2 cellular contexts compared by ENCODE assay signal in the genomic region with DNA sequence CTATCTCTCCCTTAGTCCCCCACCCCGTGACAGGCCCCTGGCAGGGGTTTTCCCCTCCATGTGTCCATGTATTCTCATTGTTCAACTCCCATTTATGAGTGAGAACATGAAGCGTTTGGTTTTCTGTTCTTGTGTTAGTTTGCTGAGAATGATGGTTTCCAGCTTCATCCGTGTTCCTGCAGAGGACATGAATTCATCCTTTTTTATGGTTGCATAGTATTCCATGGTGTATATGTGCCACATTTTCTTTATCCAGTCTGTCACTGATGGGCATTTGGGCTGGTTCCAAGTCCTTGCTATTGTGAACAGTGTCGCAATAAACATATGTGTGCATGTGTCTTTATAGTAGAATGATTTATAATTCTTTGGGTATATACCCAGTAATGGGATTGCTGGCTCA.
TF ChIP-seq lines count a peak whose summit lies in the region.
"Not testable (repeated sequence)": the region's sequence is repeated elsewhere in the genome, so short reads cannot be mapped to it uniquely, and the experiment has no call there.

No MANE protein-coding gene starts in this region.

TF ChIP-seq in HEK293, 187 proteins besides CTCF, POLR2A, EP300 and RAD21:
- peak; percentile 91 for TF ChIP-seq ZNF146 (tag by site-specific recombination; IDR thresholded peaks at IDR 0.05)
- TF ChIP-seq, protein P1, sequence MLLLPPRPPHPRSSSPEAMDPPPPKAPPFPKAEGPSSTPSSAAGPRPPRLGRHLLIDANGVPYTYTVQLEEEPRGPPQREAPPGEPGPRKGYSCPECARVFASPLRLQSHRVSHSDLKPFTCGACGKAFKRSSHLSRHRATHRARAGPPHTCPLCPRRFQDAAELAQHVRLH (tag by site-specific recombination; IDR thresholded peaks at IDR 0.05), result peak; percentile 27; the same call in 1 of the 2 replicates

TF ChIP-seq in K562, 482 proteins besides CTCF, POLR2A, EP300 and RAD21:
- TF ChIP-seq ZNF146 (CRISPR knock-in tag; IDR thresholded peaks at IDR 0.05; ENCODE audit: unreplicated experiment) (peak; percentile 81), CEBPG (tag; conservative IDR thresholded peaks at IDR 0.05 in 1 of 2, IDR thresholded peaks at IDR 0.05 in 1 of 2) (0 out of 4 replicates have a peak, but pooled peaks of 1 of the 2 experiments have one; percentile 9), BCOR (IDR thresholded peaks at IDR 0.05) (peak; percentile 37; the same call in 1 of the 2 replicates)
- not testable (repeated sequence) for TF ChIP-seq CEBPG (CRISPR knock-in tag; IDR thresholded peaks at IDR 0.05)
